In the genomic region with DNA sequence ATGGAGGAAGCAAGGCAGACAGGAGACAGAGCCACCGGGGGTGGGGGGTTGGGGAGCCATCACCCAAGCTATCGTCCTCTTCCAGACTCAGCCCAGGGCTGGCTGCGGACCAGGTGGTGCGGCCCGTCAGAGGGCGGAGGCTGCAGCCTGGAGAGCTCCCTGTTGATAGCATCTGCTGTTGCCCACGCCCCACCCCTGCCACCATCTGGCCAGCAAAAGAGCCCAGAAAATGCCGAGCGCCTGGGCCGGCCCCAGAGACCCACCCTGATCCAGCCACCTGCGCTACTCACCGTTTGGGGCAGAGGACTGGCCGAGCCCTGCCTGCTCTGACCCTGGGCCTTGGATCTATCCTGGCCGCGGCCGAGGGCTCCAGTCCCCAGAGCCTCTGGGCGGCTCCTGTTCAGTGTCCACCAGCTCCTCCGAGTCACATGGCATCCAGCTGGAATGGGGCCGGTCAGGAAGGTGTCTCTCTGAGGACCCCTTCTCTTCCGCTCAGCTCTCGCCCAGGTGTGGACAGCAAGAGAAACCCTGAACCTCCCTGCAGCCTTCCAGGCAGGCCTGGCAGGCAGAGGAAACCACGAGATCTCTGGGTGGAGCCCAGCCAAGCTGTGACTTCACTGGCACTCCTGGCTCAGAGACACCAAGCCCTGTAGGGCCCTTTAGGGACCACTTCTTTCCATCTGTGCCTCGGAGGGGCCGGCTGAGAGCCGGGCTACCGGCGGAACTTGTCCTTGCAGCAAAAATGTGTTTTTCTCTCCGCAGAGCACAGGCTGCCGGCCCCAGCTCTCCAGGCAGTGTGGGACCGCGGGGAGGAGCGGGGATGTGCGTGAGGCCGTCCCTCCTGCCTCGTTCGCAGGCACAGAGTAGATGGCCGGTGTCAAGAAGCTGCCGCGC, we compare ENCODE assay signal across 1 cellular context.
TF ChIP-seq lines count a peak whose summit lies in the region.

A gene with protein sequence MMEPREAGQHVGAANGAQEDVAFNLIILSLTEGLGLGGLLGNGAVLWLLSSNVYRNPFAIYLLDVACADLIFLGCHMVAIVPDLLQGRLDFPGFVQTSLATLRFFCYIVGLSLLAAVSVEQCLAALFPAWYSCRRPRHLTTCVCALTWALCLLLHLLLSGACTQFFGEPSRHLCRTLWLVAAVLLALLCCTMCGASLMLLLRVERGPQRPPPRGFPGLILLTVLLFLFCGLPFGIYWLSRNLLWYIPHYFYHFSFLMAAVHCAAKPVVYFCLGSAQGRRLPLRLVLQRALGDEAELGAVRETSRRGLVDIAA (minus strand): TSS at position 567 of the 894 bp plus-strand sequence. CDS start 3,618 bp downstream, outside the sequence.

TF ChIP-seq in IMR-90, 13 proteins besides CTCF, POLR2A, EP300 and RAD21 (continued from another document):
- TF ChIP-seq MAZ (IDR thresholded peaks at IDR 0.05; ENCODE audit: borderline replicate concordance, low read depth, low read length) (no peak), NFE2L2 (IDR thresholded peaks at IDR 0.05; ENCODE audit: low read depth, low read length) (no peak), BHLHE40 (IDR thresholded peaks at IDR 0.05; ENCODE audit: low read depth, low read length) (no peak), CEBPB (IDR thresholded peaks at IDR 0.05; ENCODE audit: low read depth, low read length) (no peak), MXI1 (IDR thresholded peaks at IDR 0.05; ENCODE audit: borderline replicate concordance, low read depth, low read length) (no peak), FOS (IDR thresholded peaks at IDR 0.05; ENCODE audit: low read depth, low read length) (no peak), RFX5 (IDR thresholded peaks at IDR 0.05; ENCODE audit: low read depth, low read length) (no peak), CHD1 (IDR thresholded peaks at IDR 0.05; ENCODE audit: low read depth, low read length) (no peak), RCOR1 (IDR thresholded peaks at IDR 0.05; ENCODE audit: insufficient replicate concordance, low read length) (no peak), MAFK (IDR thresholded peaks at IDR 0.05; ENCODE audit: low read depth, low read length) (no peak)
- TF ChIP-seq, protein P1, sequence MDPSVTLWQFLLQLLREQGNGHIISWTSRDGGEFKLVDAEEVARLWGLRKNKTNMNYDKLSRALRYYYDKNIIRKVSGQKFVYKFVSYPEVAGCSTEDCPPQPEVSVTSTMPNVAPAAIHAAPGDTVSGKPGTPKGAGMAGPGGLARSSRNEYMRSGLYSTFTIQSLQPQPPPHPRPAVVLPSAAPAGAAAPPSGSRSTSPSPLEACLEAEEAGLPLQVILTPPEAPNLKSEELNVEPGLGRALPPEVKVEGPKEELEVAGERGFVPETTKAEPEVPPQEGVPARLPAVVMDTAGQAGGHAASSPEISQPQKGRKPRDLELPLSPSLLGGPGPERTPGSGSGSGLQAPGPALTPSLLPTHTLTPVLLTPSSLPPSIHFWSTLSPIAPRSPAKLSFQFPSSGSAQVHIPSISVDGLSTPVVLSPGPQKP (IDR thresholded peaks at IDR 0.05; ENCODE audit: borderline replicate concordance, low read depth, low read length) = no peak
